8 cellular contexts compared by ENCODE assay signal in the genomic region with DNA sequence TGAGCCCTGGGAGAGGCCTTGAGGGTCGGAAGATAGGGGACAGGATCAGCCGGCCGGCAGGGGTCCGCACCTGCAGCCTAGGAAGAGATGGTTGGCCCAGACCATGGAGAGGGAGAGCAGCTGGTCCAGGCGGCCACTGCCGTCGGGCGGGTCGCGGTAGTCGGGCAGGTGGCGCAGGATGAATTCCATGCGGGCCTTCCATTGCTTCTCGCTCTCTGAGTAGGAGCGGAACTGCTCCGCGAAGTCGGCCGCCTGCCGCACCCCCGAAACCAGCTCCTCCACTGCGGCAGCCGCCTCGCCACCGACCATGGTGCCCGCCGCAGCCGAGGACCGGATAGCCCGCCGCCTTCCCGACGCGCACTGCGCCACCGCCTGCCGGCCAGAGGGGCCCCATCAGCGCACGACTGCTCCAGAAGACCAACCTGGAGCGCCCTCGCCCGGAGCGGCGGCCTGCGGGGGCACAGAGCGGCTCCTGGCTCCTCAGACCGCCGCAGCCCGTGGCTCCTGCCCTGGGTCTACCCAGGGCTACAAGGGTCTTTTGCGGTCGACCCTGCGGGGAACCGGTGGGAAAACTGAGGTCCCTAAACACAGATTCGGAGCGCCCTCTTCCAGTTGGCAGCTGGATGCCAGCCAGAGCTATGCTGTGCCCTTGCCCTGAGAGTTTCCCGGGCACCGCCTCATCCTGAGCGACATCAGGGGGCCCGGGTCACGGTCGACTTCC. TPM values are rescaled to one million over a fixed set of nuclear protein-coding genes. Genes with fewer than 3 reads are reported as not detected.
DNase-seq lines count a peak whose midpoint lies in the region; ATAC-seq and TF ChIP-seq lines count a peak whose summit lies in the region.

Gene CDKN2AIPNL, minus strand, starts transcription at position 336 of the 721 bp plus-strand sequence. Its CDS starts 27 bp downstream, at position 309.

- DNase-seq in NCI-H1105 (lab: John Stamatoyannopoulos, UW), result peak; percentile 63
- DNase-seq in T follicular helper cell (ENCODE audit: low read depth), result peak; percentile 82
- DNase-seq in adipocyte (ENCODE audit: low read depth), result peak; percentile 95
- DNase-seq in cardiac muscle cell (ENCODE audit: low read depth in 1 of 2, low spot score in 1 of 2), result peak; percentile 91 to 93
- DNase-seq in posterior cingulate gyrus, result peak; percentile 90 to 99 (median 96)
- peak; percentile 91 for DNase-seq in type B pancreatic cell (ENCODE audit: extremely low spot score, unreplicated experiment)

- intact Hi-C loops in posterior cingulate gyrus (cut with DNase I), result loop anchor here (1.0 to 5.0 kb wide), 4 partner anchors 40 to 166 kb away; partner anchors contain the start of gene UBE2B

- H3K9me3 ChIP-seq in adipocyte (ENCODE audit: control insufficient read depth, low read length) (no peaks in the 10 kb centered on the region), cardiac muscle cell (ENCODE audit: low read depth) (no peaks in the 10 kb centered on the region)

- H3K36me3 Mint-ChIP-seq in type B pancreatic cell, result peaks cover 6% of the 10 kb centered on the region

- peak; percentile 82 for TF ChIP-seq CTCF in GM12875 (IDR thresholded peaks at IDR 0.05; ENCODE audit: borderline replicate concordance, insufficient read depth, low read depth, low read length)
- peak; percentile 70 for TF ChIP-seq CTCF in cardiac muscle cell (IDR thresholded peaks at IDR 0.05; ENCODE audit: low read depth, low read length)
- TF ChIP-seq CTCF in type B pancreatic cell (conservative IDR thresholded peaks at IDR 0.05), result peak; percentile 72

- no peaks in the 10 kb centered on the region for H3K27me3 Mint-ChIP-seq in type B pancreatic cell

- H3K36me3 ChIP-seq in adipocyte (ENCODE audit: control insufficient read depth, insufficient read depth, low read length, severe bottlenecking) (no peaks in the 10 kb centered on the region), cardiac muscle cell (no peaks in the 10 kb centered on the region)

- ATAC-seq in HG02642 (IDR thresholded peaks at IDR 0.05; ENCODE audit: poor library complexity, unreplicated experiment), result peak; percentile 98

- peak within 1 kb of the TSS; percentile 70 for H3K27ac Mint-ChIP-seq in type B pancreatic cell

- peaks cover 14% of the 10 kb centered on the region for H3K4me1 ChIP-seq in adipocyte (ENCODE audit: control insufficient read depth, insufficient read depth, low read length)
- peaks cover 9% of the 10 kb centered on the region for H3K4me1 ChIP-seq in cardiac muscle cell (ENCODE audit: low read depth)

- H3K27ac ChIP-seq in cardiac muscle cell, result peak within 1 kb of the TSS; percentile 49

- H3K9me3 Mint-ChIP-seq in type B pancreatic cell, result no peaks in the 10 kb centered on the region

- peak within 1 kb of the TSS; percentile 95 for H3K4me3 Mint-ChIP-seq in type B pancreatic cell

- H3K9ac ChIP-seq in adipocyte (ENCODE audit: low read length), result peak within 1 kb of the TSS; percentile 91

- H3K4me3 ChIP-seq in GM12875 (ENCODE audit: low read depth, low read length), result peak within 1 kb of the TSS; percentile 94
- peak within 1 kb of the TSS; percentile 95 for H3K4me3 ChIP-seq in adipocyte (ENCODE audit: low read length)
- H3K4me3 ChIP-seq in cardiac muscle cell, result peak within 1 kb of the TSS; percentile 74

- H3K4me1 Mint-ChIP-seq in type B pancreatic cell (ENCODE audit: unreplicated experiment), result peaks cover 22% of the 10 kb centered on the region

- no peaks in the 10 kb centered on the region for H3K27me3 ChIP-seq in adipocyte (replicated peaks; ENCODE audit: control insufficient read depth, insufficient read depth, low read length)
- H3K27me3 ChIP-seq in cardiac muscle cell, result no peaks in the 10 kb centered on the region

RNA-seq across cellular contexts. Expression of gene CDKN2AIPNL, which starts in this region (rescaled TPM):
- total RNA-seq in cardiac muscle cell (32.0 and 36.9 TPM in 2 replicates), type B pancreatic cell (ENCODE audit: low replicate concordance) (24.4 and 28.7 TPM in 2 replicates)
- polyA plus RNA-seq in cardiac muscle cell, result 64.9 and 68.7 TPM in 2 replicates

Comparison
In these comparisons a context has a peak if more than half of its experiments do, and no peak if none do; other contexts are left out.
1. Peak in every context shown above with its lines: DNase-seq, ATAC-seq, H3K4me3 ChIP-seq and H3K27ac ChIP-seq.